Comparison of ENCODE assay signal across 23 cellular contexts in the genomic region with DNA sequence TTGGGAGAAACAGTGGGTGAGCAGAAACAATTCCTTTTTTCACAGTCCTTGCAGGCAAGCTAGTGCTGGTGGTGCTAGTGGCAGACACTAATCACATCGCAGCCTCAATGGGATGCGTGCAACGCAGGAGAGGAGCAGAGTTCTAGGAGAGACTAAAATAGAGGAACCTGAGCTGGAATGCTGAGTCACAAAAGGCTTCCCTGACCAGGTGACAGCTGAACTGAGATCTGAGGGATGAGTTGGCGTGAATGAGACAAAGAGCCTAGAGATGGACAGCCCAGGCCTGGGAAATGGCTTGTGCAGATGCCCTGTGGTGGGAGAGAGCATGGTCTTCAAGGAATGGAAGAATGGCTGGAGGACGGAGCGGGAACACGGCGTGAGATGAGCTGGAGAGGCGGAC.
"Had no signal": no experiment of that assay in that cellular context is flagged by ENCODE, and none has a peak within 500 bp of the region (broad histone marks: within the 10 kb centered on the region; RNA-seq: fewer than 3 reads in every experiment).

No MANE protein-coding gene starts in this region.

- DNase-seq: activated CD4-positive, alpha-beta T cell treated with anti-CD3 and anti-CD28 coated beads, Interleukin-2, amount 10 ng/mL, durations not matched to agents 7 days and 5 days; activated CD8-positive, alpha-beta memory T cell treated with anti-CD3 and anti-CD28 coated beads, Interleukin-2, amount 50 U/mL, for 4 hours; activated CD8-positive, alpha-beta T cell treated with anti-CD3 and anti-CD28 coated beads, Interleukin-2, amount 10 ng/mL, durations not matched to agents 7 days and 5 days; activated effector memory CD4-positive, alpha-beta T cell treated with Interleukin-2 at 50 U/mL for 16 hours; activated naive CD4-positive, alpha-beta T cell treated with anti-CD3 and anti-CD28 coated beads, Interleukin-2, amount 10 ng/mL, durations not matched to agents 7 days and 5 days; activated naive CD8-positive, alpha-beta T cell treated with anti-CD3 and anti-CD28 coated beads, Interleukin-2, amount 50 U/mL, for 24 hours; activated T-cell treated with anti-CD3 and anti-CD28 coated beads, Interleukin-2, amount 50 U/mL, for 4 hours; anterior cingulate cortex; heart right ventricle; immature natural killer cell; mesenchymal stem cell; right cardiac atrium; stimulated activated CD4-positive, alpha-beta T cell treated with anti-CD3 and anti-CD28 coated beads, Interleukin-15, amount 100 ng/mL, for 24 hours; stimulated activated CD4-positive, alpha-beta T cell treated with anti-CD3 and anti-CD28 coated beads, Interleukin-2, amount 100 ng/mL, for 48 hours; uterus had no signal

- H3K9me3 ChIP-seq: prostate gland had no signal

- ATAC-seq: activated CD8-positive, alpha-beta T cell treated with anti-CD3 and anti-CD28 coated beads, Interleukin-2, amount 10 ng/mL, durations not matched to agents 7 days and 5 days; activated naive CD8-positive, alpha-beta T cell treated with anti-CD3 and anti-CD28 coated beads, Interleukin-2, amount 50 U/mL, for 24 hours; activated T-cell treated with anti-CD3 and anti-CD28 coated beads, Interleukin-2, amount 50 U/mL, for 4 hours; heart right ventricle; right cardiac atrium had no signal

- H3K27ac Mint-ChIP-seq: activated CD4-positive, alpha-beta T cell treated with anti-CD3 and anti-CD28 coated beads, Interleukin-2, amount 10 ng/mL, durations not matched to agents 7 days and 5 days; activated CD8-positive, alpha-beta T cell treated with anti-CD3 and anti-CD28 coated beads, Interleukin-2, amount 10 ng/mL, durations not matched to agents 7 days and 5 days; activated naive CD4-positive, alpha-beta T cell treated with anti-CD3 and anti-CD28 coated beads, Interleukin-2, amount 10 ng/mL, durations not matched to agents 7 days and 5 days; activated naive CD8-positive, alpha-beta T cell treated with anti-CD3 and anti-CD28 coated beads, Interleukin-2, amount 50 U/mL, for 24 hours; brain; immature natural killer cell; nephron; stimulated activated naive CD8-positive, alpha-beta T cell treated with anti-CD3 and anti-CD28 coated beads, Interleukin-15, Interleukin-2, amounts not matched to agents 100 ng/mL and 50 ng/mL, for 24 hours had no signal

- H3K4me3 ChIP-seq: coronary artery, heart right ventricle, prostate gland, skin epidermis, tibial nerve, uterus had no signal

- H3K4me1 Mint-ChIP-seq: activated naive CD4-positive, alpha-beta T cell treated with anti-CD3 and anti-CD28 coated beads, Interleukin-2, amount 10 ng/mL, durations not matched to agents 7 days and 5 days; brain; central memory CD8-positive, alpha-beta T cell; nephron had no signal

- H3K4me1 ChIP-seq: heart right ventricle, prostate gland, tibial nerve, uterus had no signal

- H3K36me3 Mint-ChIP-seq: activated naive CD4-positive, alpha-beta T cell treated with anti-CD3 and anti-CD28 coated beads, Interleukin-2, amount 10 ng/mL, durations not matched to agents 7 days and 5 days; brain had no signal

- H3K27me3 ChIP-seq: heart right ventricle, tibial nerve, uterus had no signal

- H3K27ac ChIP-seq: coronary artery, heart right ventricle, prostate gland, skin epidermis, tibial nerve, uterus had no signal

- H3K4me3 Mint-ChIP-seq: activated CD4-positive, alpha-beta T cell treated with anti-CD3 and anti-CD28 coated beads, Interleukin-2, amount 10 ng/mL, durations not matched to agents 7 days and 5 days; activated CD8-positive, alpha-beta T cell treated with anti-CD3 and anti-CD28 coated beads, Interleukin-2, amount 10 ng/mL, durations not matched to agents 7 days and 5 days; activated naive CD4-positive, alpha-beta T cell treated with anti-CD3 and anti-CD28 coated beads, Interleukin-2, amount 10 ng/mL, durations not matched to agents 7 days and 5 days; activated naive CD8-positive, alpha-beta T cell treated with anti-CD3 and anti-CD28 coated beads, Interleukin-2, amount 50 U/mL, for 24 hours; activated T-cell treated with anti-CD3 and anti-CD28 coated beads, Interleukin-2, amount 50 U/mL, for 4 hours; brain; central memory CD8-positive, alpha-beta T cell; immature natural killer cell; nephron; stimulated activated naive CD8-positive, alpha-beta T cell treated with anti-CD3 and anti-CD28 coated beads, Interleukin-15, Interleukin-2, amounts not matched to agents 100 ng/mL and 50 ng/mL, for 24 hours had no signal

- H3K36me3 ChIP-seq: heart right ventricle, prostate gland, tibial nerve, uterus had no signal

- H3K9me3 Mint-ChIP-seq: stimulated activated naive CD8-positive, alpha-beta T cell treated with anti-CD3 and anti-CD28 coated beads, Interleukin-15, Interleukin-2, amounts not matched to agents 100 ng/mL and 50 ng/mL, for 24 hours had no signal
